Comparison of ENCODE assay signal across 8 cellular contexts in genomic region chr12:101876861-101877815, GRCh38. TPM values are rescaled to one million over a fixed set of nuclear protein-coding genes. Genes with fewer than 3 reads are reported as not detected.
DNase-seq lines count a peak whose midpoint lies in the region; ATAC-seq, FAIRE-seq and TF ChIP-seq lines count a peak whose summit lies in the region.

Gene DRAM1, plus strand, starts transcription at chr12:101877580. Its CDS starts 210 bp downstream, at chr12:101877790.

- peak within 1 kb of the TSS; percentile 52 to 94 (median 86) for H3K4me3 ChIP-seq in pancreas
- H3K4me3 ChIP-seq in thymus (ENCODE audit: low read length): peak within 1 kb of the TSS; percentile 67

- intact Hi-C loops in Right ventricle myocardium inferior (cut with DNase I): loop anchor here (2.0 to 5.0 kb wide), 2 partner anchors 46 to 185 kb away; partner anchors contain the start of genes GNPTAB and WASHC3
- intact Hi-C loops in pancreas (cut with DNase I): no loop called here

- H3K4me1 ChIP-seq in pancreas (peaks cover 0 to 2% (median 0%) of the 10 kb centered on the region in 3 donors), thymus (ENCODE audit: control insufficient read depth, insufficient read depth, low read length) (peaks cover 4% of the 10 kb centered on the region)

- H3K27me3 ChIP-seq in pancreas (no peaks in the 10 kb centered on the region), thymus (ENCODE audit: control insufficient read depth, insufficient read depth) (peaks cover 4% of the 10 kb centered on the region)

- H3K36me3 ChIP-seq in pancreas: no peaks in the 10 kb centered on the region
- H3K36me3 ChIP-seq in thymus (ENCODE audit: control insufficient read depth, insufficient read depth): no peaks in the 10 kb centered on the region

- peak; percentile 85 for ATAC-seq in GM21526 (IDR thresholded peaks at IDR 0.05; ENCODE audit: low FRiP score, unreplicated experiment)
- ATAC-seq in Right ventricle myocardium inferior: peak; percentile 97
- peak; percentile 91 to 95 (median 94) for ATAC-seq in pancreas

- H3K9me3 ChIP-seq in pancreas (no peaks in the 10 kb centered on the region), thymus (ENCODE audit: control insufficient read depth) (no peaks in the 10 kb centered on the region)

- 1% methylated on average over 95 to 105 of the region's 105 CpGs for WGBS in pancreas, 2 donors
- WGBS in thymus: 3% methylated on average over 105 of the region's 105 CpGs

- TF ChIP-seq CTCF in pancreas (IDR thresholded peaks at IDR 0.05): no peak

- H3K27ac ChIP-seq in pancreas: peak within 1 kb of the TSS; percentile 89 to 97 (median 96)
- H3K27ac ChIP-seq in thymus (ENCODE audit: low read depth): peak within 1 kb of the TSS; percentile 89

- FAIRE-seq in pancreas (lab: Jason Lieb, UNC): no peak

- peak; percentile 90 for DNase-seq in Daoy (ENCODE audit: low read depth)
- DNase-seq in HuH-7.5 (ENCODE audit: low spot score): peak; percentile 75
- DNase-seq in SKM-1 (lab: John Stamatoyannopoulos, UW; ENCODE audit: unreplicated experiment): peak; percentile 20
- DNase-seq in activated naive CD8-positive, alpha-beta T cell treated with anti-CD3 and anti-CD28 coated beads, Interleukin-2, amount 50 U/mL, for 16 hours (ENCODE audit: low read depth, low spot score): peak; percentile 46
- DNase-seq in Right ventricle myocardium inferior (ENCODE audit: missing footprints): peak; percentile 97
- peak; percentile 87 to 96 (median 92) for DNase-seq in pancreas

RNA-seq across cellular contexts. Expression of gene DRAM1, which starts in this region (rescaled TPM):
- 2.9 and 4.3 TPM in 2 replicates for total RNA-seq in Daoy (2014; rRNA removed; shearing (Covaris generic))
- total RNA-seq in Right ventricle myocardium inferior (6.2 TPM), pancreas (10 to 100 TPM in 2 of 6 donors, 1 to 10 TPM in 4; 3.1 to 15.0 (median 5.6) TPM)
- polyA plus RNA-seq in pancreas (1 to 10 TPM; 3.5 to 7.4 TPM), thymus (18.5 TPM)

Comparison
In these comparisons a context has a peak if more than half of its experiments do, and no peak if none do; other contexts are left out.
1. Peak in every context shown above with its lines: DNase-seq, ATAC-seq, H3K4me3 ChIP-seq and H3K27ac ChIP-seq.
2. DNase-seq: peak in every context shown above with its lines; median percentile 97 in Right ventricle myocardium inferior; 92 in pancreas; 90 in Daoy; 75 in HuH-7.5; 46 in activated naive CD8-positive, alpha-beta T cell treated with anti-CD3 and anti-CD28 coated beads, Interleukin-2, amount 50 U/mL, for 16 hours; 20 in SKM-1.